Comparison of ENCODE assay signal across 9 cellular contexts in the genomic region with DNA sequence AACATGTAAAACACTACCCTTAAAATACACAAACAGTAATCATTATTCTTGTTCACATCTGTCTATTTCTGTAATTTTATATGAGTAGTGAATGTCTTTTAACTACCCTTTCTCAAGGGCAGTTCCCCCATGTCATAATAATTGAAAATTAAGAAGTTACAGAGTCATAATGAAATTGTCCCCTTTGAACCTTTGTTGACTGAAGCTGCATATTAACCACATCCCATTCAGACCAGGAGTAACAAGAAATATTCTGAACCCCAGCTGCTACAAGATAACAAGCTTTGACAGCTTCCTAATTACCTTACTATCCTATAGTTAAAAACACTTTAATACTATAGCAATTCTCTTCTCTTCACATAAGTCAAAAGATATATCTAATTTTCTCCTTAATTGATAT.
"Had no signal": no experiment of that assay in that cellular context is flagged by ENCODE, and none has a peak within 500 bp of the region (broad histone marks: within the 10 kb centered on the region; RNA-seq: fewer than 3 reads in every experiment).

No MANE protein-coding gene starts in this region.

- H3K4me1 ChIP-seq: HAP-1 had no signal

- H3K9me3 ChIP-seq: HAP-1 had no signal

- DNase-seq: GM23248, GOT3, H7, HFFc6, KBM-7 had no signal

- H3K9ac ChIP-seq: GM23248 had no signal

- H3K36me3 ChIP-seq: HAP-1 had no signal

- H3K27ac ChIP-seq: GM23248, HL-60 had no signal

- ATAC-seq: HCT116, HepG2 had no signal

- H2AFZ ChIP-seq: GM23248 had no signal

- H3K4me3 ChIP-seq: GM23248, HAP-1 had no signal
